1 cellular context compared by ENCODE assay signal in genomic region chr17:73092518-73093135, GRCh38.
A peak's percentile ranks its signal among the peaks of the same experiment; 100 is the strongest.
TF ChIP-seq lines count a peak whose summit lies in the region.

Gene SLC39A11 (minus strand): TSS chr17:73092688. CDS start chr17:73088764, 3,924 bp downstream.

TF ChIP-seq in K562, 482 proteins besides CTCF, POLR2A, EP300 and RAD21 (continued from another document and continues in another):
- TF ChIP-seq, protein P1, sequence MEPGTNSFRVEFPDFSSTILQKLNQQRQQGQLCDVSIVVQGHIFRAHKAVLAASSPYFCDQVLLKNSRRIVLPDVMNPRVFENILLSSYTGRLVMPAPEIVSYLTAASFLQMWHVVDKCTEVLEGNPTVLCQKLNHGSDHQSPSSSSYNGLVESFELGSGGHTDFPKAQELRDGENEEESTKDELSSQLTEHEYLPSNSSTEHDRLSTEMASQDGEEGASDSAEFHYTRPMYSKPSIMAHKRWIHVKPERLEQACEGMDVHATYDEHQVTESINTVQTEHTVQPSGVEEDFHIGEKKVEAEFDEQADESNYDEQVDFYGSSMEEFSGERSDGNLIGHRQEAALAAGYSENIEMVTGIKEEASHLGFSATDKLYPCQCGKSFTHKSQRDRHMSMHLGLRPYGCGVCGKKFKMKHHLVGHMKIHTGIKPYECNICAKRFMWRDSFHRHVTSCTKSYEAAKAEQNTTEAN (CRISPR knock-in tag; IDR thresholded peaks at IDR 0.05), result no peak
- TF ChIP-seq, protein P2, sequence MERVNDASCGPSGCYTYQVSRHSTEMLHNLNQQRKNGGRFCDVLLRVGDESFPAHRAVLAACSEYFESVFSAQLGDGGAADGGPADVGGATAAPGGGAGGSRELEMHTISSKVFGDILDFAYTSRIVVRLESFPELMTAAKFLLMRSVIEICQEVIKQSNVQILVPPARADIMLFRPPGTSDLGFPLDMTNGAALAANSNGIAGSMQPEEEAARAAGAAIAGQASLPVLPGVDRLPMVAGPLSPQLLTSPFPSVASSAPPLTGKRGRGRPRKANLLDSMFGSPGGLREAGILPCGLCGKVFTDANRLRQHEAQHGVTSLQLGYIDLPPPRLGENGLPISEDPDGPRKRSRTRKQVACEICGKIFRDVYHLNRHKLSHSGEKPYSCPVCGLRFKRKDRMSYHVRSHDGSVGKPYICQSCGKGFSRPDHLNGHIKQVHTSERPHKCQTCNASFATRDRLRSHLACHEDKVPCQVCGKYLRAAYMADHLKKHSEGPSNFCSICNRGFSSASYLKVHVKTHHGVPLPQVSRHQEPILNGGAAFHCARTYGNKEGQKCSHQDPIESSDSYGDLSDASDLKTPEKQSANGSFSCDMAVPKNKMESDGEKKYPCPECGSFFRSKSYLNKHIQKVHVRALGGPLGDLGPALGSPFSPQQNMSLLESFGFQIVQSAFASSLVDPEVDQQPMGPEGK (CRISPR knock-in tag; IDR thresholded peaks at IDR 0.05; ENCODE audit: borderline replicate concordance), result no peak
- no peak for TF ChIP-seq FOXO4 (CRISPR knock-in tag; IDR thresholded peaks at IDR 0.05)
- no peak for TF ChIP-seq TFE3 (CRISPR knock-in tag; IDR thresholded peaks at IDR 0.05)
- TF ChIP-seq YY1 (IDR thresholded peaks at IDR 0.05; ENCODE audit: borderline replicate concordance in 1 of 3, control insufficient read depth in 1 of 3, extremely low read depth in 1 of 3, insufficient read depth in 3 of 3, insufficient read length in 1 of 3, insufficient replicate concordance in 2 of 3, low read depth in 1 of 3, low read length in 2 of 3), result peak in 2 of 3 experiments; percentile 29 to 31
- TF ChIP-seq MYNN (IDR thresholded peaks at IDR 0.05), result no peak
- no peak for TF ChIP-seq MYNN (CRISPR knock-in tag; IDR thresholded peaks at IDR 0.05)
- TF ChIP-seq, protein P3, sequence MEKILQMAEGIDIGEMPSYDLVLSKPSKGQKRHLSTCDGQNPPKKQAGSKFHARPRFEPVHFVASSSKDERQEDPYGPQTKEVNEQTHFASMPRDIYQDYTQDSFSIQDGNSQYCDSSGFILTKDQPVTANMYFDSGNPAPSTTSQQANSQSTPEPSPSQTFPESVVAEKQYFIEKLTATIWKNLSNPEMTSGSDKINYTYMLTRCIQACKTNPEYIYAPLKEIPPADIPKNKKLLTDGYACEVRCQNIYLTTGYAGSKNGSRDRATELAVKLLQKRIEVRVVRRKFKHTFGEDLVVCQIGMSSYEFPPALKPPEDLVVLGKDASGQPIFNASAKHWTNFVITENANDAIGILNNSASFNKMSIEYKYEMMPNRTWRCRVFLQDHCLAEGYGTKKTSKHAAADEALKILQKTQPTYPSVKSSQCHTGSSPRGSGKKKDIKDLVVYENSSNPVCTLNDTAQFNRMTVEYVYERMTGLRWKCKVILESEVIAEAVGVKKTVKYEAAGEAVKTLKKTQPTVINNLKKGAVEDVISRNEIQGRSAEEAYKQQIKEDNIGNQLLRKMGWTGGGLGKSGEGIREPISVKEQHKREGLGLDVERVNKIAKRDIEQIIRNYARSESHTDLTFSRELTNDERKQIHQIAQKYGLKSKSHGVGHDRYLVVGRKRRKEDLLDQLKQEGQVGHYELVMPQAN (IDR thresholded peaks at IDR 0.05; ENCODE audit: borderline replicate concordance), result peak; percentile 98
- TF ChIP-seq ZNF551 (CRISPR knock-in tag; IDR thresholded peaks at IDR 0.05), result no peak
- TF ChIP-seq GABPB1 (CRISPR knock-in tag; IDR thresholded peaks at IDR 0.05), result peak; percentile 70
- TF ChIP-seq SMAD3 (CRISPR knock-in tag; conservative IDR thresholded peaks at IDR 0.05), result no peak
- no peak for TF ChIP-seq RBM15 (IDR thresholded peaks at IDR 0.05; ENCODE audit: insufficient read depth, low read length)
- no peak for TF ChIP-seq NR1H2 (CRISPR knock-in tag; IDR thresholded peaks at IDR 0.05)
- TF ChIP-seq SMARCE1 (IDR thresholded peaks at IDR 0.05), result no peak
- no peak for TF ChIP-seq ZNF197 (CRISPR knock-in tag; IDR thresholded peaks at IDR 0.05; ENCODE audit: low read depth)
- TF ChIP-seq NR2F6 (CRISPR knock-in tag; IDR thresholded peaks at IDR 0.05), result no peak
- TF ChIP-seq CREBBP (IDR thresholded peaks at IDR 0.05; ENCODE audit: low read depth, low read length), result no peak
- no peak for TF ChIP-seq RFX5 (IDR thresholded peaks at IDR 0.05; ENCODE audit: low read depth, low read length)
- TF ChIP-seq, protein P4, sequence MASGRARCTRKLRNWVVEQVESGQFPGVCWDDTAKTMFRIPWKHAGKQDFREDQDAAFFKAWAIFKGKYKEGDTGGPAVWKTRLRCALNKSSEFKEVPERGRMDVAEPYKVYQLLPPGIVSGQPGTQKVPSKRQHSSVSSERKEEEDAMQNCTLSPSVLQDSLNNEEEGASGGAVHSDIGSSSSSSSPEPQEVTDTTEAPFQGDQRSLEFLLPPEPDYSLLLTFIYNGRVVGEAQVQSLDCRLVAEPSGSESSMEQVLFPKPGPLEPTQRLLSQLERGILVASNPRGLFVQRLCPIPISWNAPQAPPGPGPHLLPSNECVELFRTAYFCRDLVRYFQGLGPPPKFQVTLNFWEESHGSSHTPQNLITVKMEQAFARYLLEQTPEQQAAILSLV (tag; IDR thresholded peaks at IDR 0.05), result no peak
- TF ChIP-seq RERE (CRISPR knock-in tag; IDR thresholded peaks at IDR 0.05; ENCODE audit: borderline replicate concordance), result no peak
- no peak for TF ChIP-seq BRF1 (IDR thresholded peaks at IDR 0.05; ENCODE audit: borderline replicate concordance, extremely low read depth, insufficient read length)
- TF ChIP-seq, protein P5, sequence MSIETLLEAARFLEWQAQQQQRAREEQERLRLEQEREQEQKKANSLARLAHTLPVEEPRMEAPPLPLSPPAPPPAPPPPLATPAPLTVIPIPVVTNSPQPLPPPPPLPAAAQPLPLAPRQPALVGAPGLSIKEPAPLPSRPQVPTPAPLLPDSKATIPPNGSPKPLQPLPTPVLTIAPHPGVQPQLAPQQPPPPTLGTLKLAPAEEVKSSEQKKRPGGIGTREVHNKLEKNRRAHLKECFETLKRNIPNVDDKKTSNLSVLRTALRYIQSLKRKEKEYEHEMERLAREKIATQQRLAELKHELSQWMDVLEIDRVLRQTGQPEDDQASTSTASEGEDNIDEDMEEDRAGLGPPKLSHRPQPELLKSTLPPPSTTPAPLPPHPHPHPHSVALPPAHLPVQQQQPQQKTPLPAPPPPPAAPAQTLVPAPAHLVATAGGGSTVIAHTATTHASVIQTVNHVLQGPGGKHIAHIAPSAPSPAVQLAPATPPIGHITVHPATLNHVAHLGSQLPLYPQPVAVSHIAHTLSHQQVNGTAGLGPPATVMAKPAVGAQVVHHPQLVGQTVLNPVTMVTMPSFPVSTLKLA (conservative IDR thresholded peaks at IDR 0.05), result peak; percentile 99
- TF ChIP-seq ELF4 (CRISPR knock-in tag; IDR thresholded peaks at IDR 0.05), result peak; percentile 93
- TF ChIP-seq, protein P6, sequence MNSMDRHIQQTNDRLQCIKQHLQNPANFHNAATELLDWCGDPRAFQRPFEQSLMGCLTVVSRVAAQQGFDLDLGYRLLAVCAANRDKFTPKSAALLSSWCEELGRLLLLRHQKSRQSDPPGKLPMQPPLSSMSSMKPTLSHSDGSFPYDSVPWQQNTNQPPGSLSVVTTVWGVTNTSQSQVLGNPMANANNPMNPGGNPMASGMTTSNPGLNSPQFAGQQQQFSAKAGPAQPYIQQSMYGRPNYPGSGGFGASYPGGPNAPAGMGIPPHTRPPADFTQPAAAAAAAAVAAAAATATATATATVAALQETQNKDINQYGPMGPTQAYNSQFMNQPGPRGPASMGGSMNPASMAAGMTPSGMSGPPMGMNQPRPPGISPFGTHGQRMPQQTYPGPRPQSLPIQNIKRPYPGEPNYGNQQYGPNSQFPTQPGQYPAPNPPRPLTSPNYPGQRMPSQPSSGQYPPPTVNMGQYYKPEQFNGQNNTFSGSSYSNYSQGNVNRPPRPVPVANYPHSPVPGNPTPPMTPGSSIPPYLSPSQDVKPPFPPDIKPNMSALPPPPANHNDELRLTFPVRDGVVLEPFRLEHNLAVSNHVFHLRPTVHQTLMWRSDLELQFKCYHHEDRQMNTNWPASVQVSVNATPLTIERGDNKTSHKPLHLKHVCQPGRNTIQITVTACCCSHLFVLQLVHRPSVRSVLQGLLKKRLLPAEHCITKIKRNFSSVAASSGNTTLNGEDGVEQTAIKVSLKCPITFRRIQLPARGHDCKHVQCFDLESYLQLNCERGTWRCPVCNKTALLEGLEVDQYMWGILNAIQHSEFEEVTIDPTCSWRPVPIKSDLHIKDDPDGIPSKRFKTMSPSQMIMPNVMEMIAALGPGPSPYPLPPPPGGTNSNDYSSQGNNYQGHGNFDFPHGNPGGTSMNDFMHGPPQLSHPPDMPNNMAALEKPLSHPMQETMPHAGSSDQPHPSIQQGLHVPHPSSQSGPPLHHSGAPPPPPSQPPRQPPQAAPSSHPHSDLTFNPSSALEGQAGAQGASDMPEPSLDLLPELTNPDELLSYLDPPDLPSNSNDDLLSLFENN (IDR thresholded peaks at IDR 0.05; ENCODE audit: low read depth in 2 of 2, low read length in 2 of 2), result no peak
- TF ChIP-seq KDM4B (IDR thresholded peaks at IDR 0.05; ENCODE audit: borderline replicate concordance in 2 of 2, low read depth in 1 of 2), result no peak
- TF ChIP-seq CBX3 (IDR thresholded peaks at IDR 0.05; ENCODE audit: borderline replicate concordance in 1 of 2, low read length in 2 of 2), result 0 out of 3 replicates have a peak, but pooled peaks of 1 of the 2 experiments have one; percentile 29
- no peak for TF ChIP-seq ZFP91 (CRISPR knock-in tag; IDR thresholded peaks at IDR 0.05)
- TF ChIP-seq, protein P7, sequence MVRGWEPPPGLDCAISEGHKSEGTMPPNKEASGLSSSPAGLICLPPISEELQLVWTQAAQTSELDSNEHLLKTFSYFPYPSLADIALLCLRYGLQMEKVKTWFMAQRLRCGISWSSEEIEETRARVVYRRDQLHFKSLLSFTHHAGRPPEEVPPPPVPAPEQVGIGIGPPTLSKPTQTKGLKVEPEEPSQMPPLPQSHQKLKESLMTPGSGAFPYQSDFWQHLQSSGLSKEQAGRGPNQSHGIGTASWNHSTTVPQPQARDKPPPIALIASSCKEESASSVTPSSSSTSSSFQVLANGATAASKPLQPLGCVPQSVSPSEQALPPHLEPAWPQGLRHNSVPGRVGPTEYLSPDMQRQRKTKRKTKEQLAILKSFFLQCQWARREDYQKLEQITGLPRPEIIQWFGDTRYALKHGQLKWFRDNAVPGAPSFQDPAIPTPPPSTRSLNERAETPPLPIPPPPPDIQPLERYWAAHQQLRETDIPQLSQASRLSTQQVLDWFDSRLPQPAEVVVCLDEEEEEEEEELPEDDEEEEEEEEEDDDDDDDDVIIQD (CRISPR knock-in tag; IDR thresholded peaks at IDR 0.05), result no peak
